Comparison of ENCODE assay signal across 8 cellular contexts in the genomic region with DNA sequence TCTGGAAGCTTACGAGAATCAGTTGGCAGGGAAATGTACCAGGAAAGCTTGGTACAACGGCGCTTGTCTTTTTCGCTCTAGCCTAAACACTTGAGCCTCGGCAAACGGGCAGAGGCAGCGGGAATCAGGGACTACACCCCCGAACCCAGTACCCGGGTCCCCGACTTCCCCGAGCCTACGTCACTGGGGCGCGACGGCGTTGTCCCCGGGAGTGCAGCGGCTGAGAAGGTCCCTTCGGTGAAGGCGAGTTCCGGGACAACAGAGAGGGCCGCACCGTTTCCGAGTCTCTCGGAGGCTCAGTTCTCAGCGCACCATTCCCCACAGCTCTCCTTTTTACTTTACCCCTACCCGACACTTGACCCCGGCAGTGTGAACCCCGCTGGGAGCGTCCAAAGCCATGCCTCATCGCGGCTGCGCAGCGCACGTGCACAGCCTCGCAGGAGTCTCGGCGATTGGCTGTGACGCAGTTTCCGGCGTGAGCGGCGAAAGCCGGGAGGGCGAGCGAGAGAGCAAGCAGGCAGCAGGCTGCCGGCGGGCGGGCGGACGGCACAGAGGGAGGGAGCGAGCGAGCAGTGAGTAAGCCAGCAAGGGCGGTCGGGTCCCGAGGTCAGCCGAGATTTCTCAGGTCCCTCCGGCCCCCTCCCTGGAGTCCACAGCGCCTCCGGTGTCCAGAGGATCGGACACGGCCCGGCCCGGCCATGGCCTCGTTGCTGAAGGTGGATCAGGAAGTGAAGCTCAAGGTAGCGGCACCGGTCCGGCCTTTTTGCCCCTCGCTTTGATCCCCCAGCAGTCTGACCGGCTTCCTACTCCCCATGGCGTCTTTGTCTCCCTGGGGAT. TPM values are rescaled to one million over a fixed set of nuclear protein-coding genes. Genes with fewer than 3 reads are reported as not detected.
DNase-seq lines count a peak whose midpoint lies in the region; ATAC-seq and TF ChIP-seq lines count a peak whose summit lies in the region.

Gene PSME3 (plus strand): TSS at position 464 of the 837 bp plus-strand sequence. CDS start 235 bp downstream, at position 699.

- peaks cover 8% of the 10 kb centered on the region for H3K4me1 Mint-ChIP-seq in activated T-helper 17 cell treated with anti-CD3 and anti-CD28 coated beads, Interleukin-2, amount 50 U/mL, for 72 hours
- peaks cover 22 to 29% of the 10 kb centered on the region in 2 donors for H3K4me1 Mint-ChIP-seq in natural killer cell

- peak within 1 kb of the TSS; percentile 92 for H3K4me3 Mint-ChIP-seq in activated T-helper 17 cell treated with anti-CD3 and anti-CD28 coated beads, Interleukin-2, amount 50 U/mL, for 72 hours
- H3K4me3 Mint-ChIP-seq in natural killer cell = peak within 1 kb of the TSS; percentile 97

- H3K9me2 ChIP-seq in DOHH2 (replicated peaks; ENCODE audit: control insufficient read depth, low read length) (no peaks in the 10 kb centered on the region), Karpas-422 (replicated peaks; ENCODE audit: insufficient read depth, low read length) (no peaks in the 10 kb centered on the region)

- H3K9me3 Mint-ChIP-seq in activated T-helper 17 cell treated with anti-CD3 and anti-CD28 coated beads, Interleukin-2, amount 50 U/mL, for 72 hours = no peaks in the 10 kb centered on the region
- no peaks in the 10 kb centered on the region for H3K9me3 Mint-ChIP-seq in natural killer cell

- H4K20me1 ChIP-seq in DOHH2 (ENCODE audit: control insufficient read depth, insufficient read depth, low read depth, low read length) = no peaks in the 10 kb centered on the region
- H4K20me1 ChIP-seq in Karpas-422 (ENCODE audit: insufficient read depth, low read depth, low read length) = peaks cover 18% of the 10 kb centered on the region; the same call in 1 of the 2 replicates

- peaks cover 45% of the 10 kb centered on the region for H3K36me3 ChIP-seq in DOHH2 (ENCODE audit: control insufficient read depth, low read length)
- peaks cover 28% of the 10 kb centered on the region for H3K36me3 ChIP-seq in Karpas-422 (ENCODE audit: insufficient read depth, low read length)

- H3K79me2 ChIP-seq in DOHH2 (ENCODE audit: control insufficient read depth, low read length) = peaks cover 46% of the 10 kb centered on the region
- peaks cover 40% of the 10 kb centered on the region for H3K79me2 ChIP-seq in Karpas-422 (ENCODE audit: low read length)

- H3F3A ChIP-seq in DOHH2 (ENCODE audit: control insufficient read depth, insufficient read depth) = no peaks in the 10 kb centered on the region

- H3K4me3 ChIP-seq in DOHH2 (ENCODE audit: low read length) (peak within 1 kb of the TSS; percentile 90), Karpas-422 (ENCODE audit: low read length) (peak within 1 kb of the TSS; percentile 95), fibroblast of mammary gland (ENCODE audit: control insufficient read depth, low read depth, low read length) (peak within 1 kb of the TSS; percentile 81)

- H3K4me2 ChIP-seq in DOHH2 (ENCODE audit: low read length) (peak within 1 kb of the TSS; percentile 76), Karpas-422 (ENCODE audit: low read depth, low read length, poor library complexity, severe bottlenecking) (peak within 1 kb of the TSS; percentile 92)

- H3K9ac ChIP-seq in Karpas-422 (ENCODE audit: low read length) = peak within 1 kb of the TSS; percentile 98

- DNase-seq in Karpas-422 (peak; percentile 96), RPMI7951 (ENCODE audit: low read depth) (peak; percentile 84), fibroblast of mammary gland (ENCODE audit: low read depth) (peak; percentile 87), natural killer cell (peak; percentile 90)
- peak; percentile 91 for DNase-seq in stimulated activated naive CD4-positive, alpha-beta T cell treated with Interleukin-2 at 50 U/mL for 16 hours (lab: John Stamatoyannopoulos, UW)

- H3K9me3 ChIP-seq in DOHH2 (ENCODE audit: control insufficient read depth, insufficient read depth, low read length) (no peaks in the 10 kb centered on the region), Karpas-422 (ENCODE audit: low read length) (no peaks in the 10 kb centered on the region)

- TF ChIP-seq CTCF in DOHH2 (IDR thresholded peaks at IDR 0.05; ENCODE audit: low read depth, low read length, poor library complexity, severe bottlenecking) = no peak
- TF ChIP-seq CTCF in fibroblast of mammary gland (conservative IDR thresholded peaks at IDR 0.05; ENCODE audit: control insufficient read depth, insufficient read depth, low read depth, low read length) = no peak
- TF ChIP-seq CTCF in natural killer cell (IDR thresholded peaks at IDR 0.05) = no peak

- H3K27ac Mint-ChIP-seq in activated T-helper 17 cell treated with anti-CD3 and anti-CD28 coated beads, Interleukin-2, amount 50 U/mL, for 72 hours = peak within 1 kb of the TSS; percentile 95
- peak within 1 kb of the TSS; percentile 98 for H3K27ac Mint-ChIP-seq in natural killer cell

- intact Hi-C loops in natural killer cell (cut with micrococcal nuclease) = loop anchor here (1.0 to 10.0 kb wide), 3 partner anchors 9 to 652 kb away; partner anchors contain the start of genes BECN1, DHX8, PTGES3L and RUNDC1

- H3K4me1 ChIP-seq in DOHH2 (ENCODE audit: control insufficient read depth, low read length) (peaks cover 17% of the 10 kb centered on the region), Karpas-422 (ENCODE audit: low read length) (peaks cover 19% of the 10 kb centered on the region)

- H2AFZ ChIP-seq in Karpas-422 (ENCODE audit: low read length) = peak within 1 kb of the TSS; percentile 38

- H3K27ac ChIP-seq in DOHH2 (ENCODE audit: low read depth, low read length) (peak within 1 kb of the TSS; percentile 55), Karpas-422 (ENCODE audit: low read length) (peak within 1 kb of the TSS; percentile 66)

- ATAC-seq in GM21786 (IDR thresholded peaks at IDR 0.05; ENCODE audit: unreplicated experiment) = peak; percentile 88
- peak; percentile 91 for ATAC-seq in activated T-helper 17 cell treated with anti-CD3 and anti-CD28 coated beads, Interleukin-2, amount 50 U/mL, for 72 hours (replicated peaks)
- peak; percentile 89 to 94 (median 92) for ATAC-seq in natural killer cell

- H3K36me3 Mint-ChIP-seq in activated T-helper 17 cell treated with anti-CD3 and anti-CD28 coated beads, Interleukin-2, amount 50 U/mL, for 72 hours (ENCODE audit: low read depth) = peaks cover 50% of the 10 kb centered on the region
- no peaks in the 10 kb centered on the region for H3K36me3 Mint-ChIP-seq in natural killer cell

- H3K27me3 Mint-ChIP-seq in activated T-helper 17 cell treated with anti-CD3 and anti-CD28 coated beads, Interleukin-2, amount 50 U/mL, for 72 hours = no peaks in the 10 kb centered on the region
- H3K27me3 Mint-ChIP-seq in natural killer cell (ENCODE audit: low read depth in 2 of 2) = peaks cover 0 to 5% of the 10 kb centered on the region in 2 donors

- H3K27me3 ChIP-seq in DOHH2 (ENCODE audit: control insufficient read depth, low read length) (no peaks in the 10 kb centered on the region), Karpas-422 (ENCODE audit: low read length) (no peaks in the 10 kb centered on the region)

RNA-seq across cellular contexts. Expression of gene PSME3, which starts in this region (rescaled TPM):
- total RNA-seq in Karpas-422 (2014; rRNA removed; shearing (Covaris generic); ENCODE audit: low replicate concordance) = 73.4 and 88.7 TPM in 2 replicates
- total RNA-seq in RPMI7951 (2014; rRNA removed; shearing (Covaris generic)) = 74.4 and 96.1 TPM in 2 replicates
- total RNA-seq in activated T-helper 17 cell treated with anti-CD3 and anti-CD28 coated beads, Interleukin-2, amount 50 U/mL, for 72 hours = 100 to 1,000 TPM in 1 of 2 donors, 10 to 100 TPM in 1; 56.5 to 159 TPM
- 10 to 100 TPM; 82.8 to 92.5 (median 90.6) TPM for total RNA-seq in natural killer cell

Comparison
In these comparisons a context has a peak if more than half of its experiments do, and no peak if none do; other contexts are left out.
1. Peak in every context shown above with its lines: DNase-seq, ATAC-seq, H3K4me3 ChIP-seq and H3K27ac ChIP-seq.